Comparison of ENCODE assay signal across 9 cellular contexts in the genomic region with DNA sequence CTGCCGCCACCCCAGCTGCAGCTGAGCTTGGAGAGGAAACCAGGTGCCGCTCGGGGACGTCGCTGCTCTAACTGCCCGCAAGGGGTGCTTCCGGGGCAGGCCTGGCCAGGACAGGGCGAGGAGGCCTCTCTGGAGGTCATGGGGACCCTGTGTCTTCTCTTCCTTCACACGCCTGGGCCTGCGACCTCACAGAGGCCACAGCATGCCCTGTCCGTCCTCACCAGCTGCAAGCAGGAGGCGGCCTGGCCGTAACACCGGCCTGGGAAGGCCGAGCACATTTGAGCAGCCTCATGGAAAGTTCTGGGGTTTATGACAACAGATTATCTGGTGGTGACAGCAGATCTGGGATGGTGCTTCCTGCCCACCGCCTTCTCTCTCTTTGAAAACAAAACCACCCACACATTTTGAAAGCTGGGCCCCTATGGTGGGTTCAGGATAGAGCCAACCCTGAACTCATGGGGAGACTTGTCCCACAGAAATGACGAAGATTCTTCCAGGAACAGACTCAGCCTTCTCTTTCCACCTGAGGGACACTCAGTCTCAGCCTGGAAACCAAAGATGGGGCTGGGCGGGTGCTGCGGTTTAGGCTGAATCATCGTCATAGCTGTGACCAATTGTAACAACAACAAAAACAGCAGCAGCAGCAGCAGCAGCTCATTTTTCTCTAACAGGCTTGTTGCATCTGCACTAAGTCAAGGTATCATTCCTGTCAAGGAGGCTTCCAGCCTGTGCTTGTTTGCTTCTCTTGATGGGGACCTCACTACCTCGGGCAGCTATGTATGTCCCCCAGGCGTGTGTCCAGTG.
DNase-seq lines count a peak whose midpoint lies in the region; ATAC-seq and TF ChIP-seq lines count a peak whose summit lies in the region.
"Had no signal": no experiment of that assay in that cellular context is flagged by ENCODE, and none has a peak within 500 bp of the region (broad histone marks: within the 10 kb centered on the region; RNA-seq: fewer than 3 reads in every experiment).

No MANE protein-coding gene starts in this region.

- TF ChIP-seq CTCF in mucosa of descending colon (IDR thresholded peaks at IDR 0.05) (no peak), sigmoid colon (IDR thresholded peaks at IDR 0.05) (no peak)

- H3K4me3 Mint-ChIP-seq in CD4-positive, CD25-positive, alpha-beta regulatory T cell, result peak overlapping the region; percentile 43 to 69 (median 58)

- DNase-seq in CD4-positive, CD25-positive, alpha-beta regulatory T cell, result peak; percentile 41 to 83 (median 58)
- peak; percentile 67 for DNase-seq in RKO (ENCODE audit: low spot score)
- peak; percentile 44 for DNase-seq in activated effector memory CD4-positive, alpha-beta T cell treated with Interleukin-2 at 50 U/mL for 16 hours
- peak in 1 of 3 donors; percentile 38 for DNase-seq in mucosa of descending colon
- DNase-seq in sigmoid colon, result no peak
- DNase-seq in caudate nucleus (lab: John Stamatoyannopoulos, UW), result no peak
- DNase-seq: NCI-H2029 had no signal

- peaks cover 27% of the 10 kb centered on the region for H3K4me1 ChIP-seq in CD4-positive, CD25-positive, alpha-beta regulatory T cell (ENCODE audit: control insufficient read depth, insufficient read depth, low read length, poor library complexity, severe bottlenecking)
- H3K4me1 ChIP-seq in mucosa of descending colon (ENCODE audit: low read depth) (no peaks in the 10 kb centered on the region), sigmoid colon (peaks cover 0 to 10% (median 0%) of the 10 kb centered on the region in 4 donors)

- peak overlapping the region; percentile 71 for H3K27ac ChIP-seq in CD4-positive, CD25-positive, alpha-beta regulatory T cell (ENCODE audit: insufficient read depth, low read length, poor library complexity, severe bottlenecking)
- H3K27ac ChIP-seq in sigmoid colon (no peak overlapping the region), caudate nucleus (ENCODE audit: low read depth, low read length) (no peak overlapping the region)

- H3K9me3 ChIP-seq in CD4-positive, CD25-positive, alpha-beta regulatory T cell (ENCODE audit: control insufficient read depth in 2 of 2, low read length in 2 of 2), result peaks cover 0 to 3% of the 10 kb centered on the region in 2 experiments
- H3K9me3 ChIP-seq in mucosa of descending colon, result no peaks in the 10 kb centered on the region
- peaks cover 0 to 3% (median 0%) of the 10 kb centered on the region in 4 donors for H3K9me3 ChIP-seq in sigmoid colon

- no peak for TF ChIP-seq EP300 in sigmoid colon (IDR thresholded peaks at IDR 0.05)

- peaks cover 4% of the 10 kb centered on the region for H3K27me3 Mint-ChIP-seq in CD4-positive, CD25-positive, alpha-beta regulatory T cell

- intact Hi-C loops in mucosa of descending colon (cut with DNase I, micrococcal nuclease), result no loop called here
- intact Hi-C loops in sigmoid colon (cut with DNase I), result no loop called here

- ATAC-seq in CD4-positive, CD25-positive, alpha-beta regulatory T cell (ENCODE audit: low read depth in 2 of 2), result peak; percentile 77 to 79
- ATAC-seq in mucosa of descending colon (peak; percentile 37), HG03520 (IDR thresholded peaks at IDR 0.05; ENCODE audit: unreplicated experiment) (no peak), HG03460 (IDR thresholded peaks at IDR 0.05; ENCODE audit: unreplicated experiment) (no peak)

- peaks cover 0 to 4% (median 0%) of the 10 kb centered on the region in 7 donors for H3K9me3 Mint-ChIP-seq in CD4-positive, CD25-positive, alpha-beta regulatory T cell

- no peak for TF ChIP-seq POLR2A in sigmoid colon (IDR thresholded peaks at IDR 0.05)

- H3K27ac Mint-ChIP-seq in CD4-positive, CD25-positive, alpha-beta regulatory T cell, result peak overlapping the region; percentile 95 to 99 (median 95)

- no peak overlapping the region for H3K4me3 ChIP-seq in CD4-positive, CD25-positive, alpha-beta regulatory T cell (ENCODE audit: low read depth, low read length)
- H3K4me3 ChIP-seq in mucosa of descending colon (no peak overlapping the region), sigmoid colon (no peak overlapping the region)

- WGBS in sigmoid colon, 2 donors, result 71 to 77% methylated on average over 22 of the region's 22 CpGs

- H3K36me3 ChIP-seq in CD4-positive, CD25-positive, alpha-beta regulatory T cell (ENCODE audit: control insufficient read depth, insufficient read depth, low read length), result no peaks in the 10 kb centered on the region
- H3K36me3 ChIP-seq in mucosa of descending colon (ENCODE audit: low read depth), result no peaks in the 10 kb centered on the region
- no peaks in the 10 kb centered on the region for H3K36me3 ChIP-seq in sigmoid colon

- peaks cover 3 to 31% (median 10%) of the 10 kb centered on the region in 4 donors for H3K4me1 Mint-ChIP-seq in CD4-positive, CD25-positive, alpha-beta regulatory T cell

- H3K36me3 Mint-ChIP-seq in CD4-positive, CD25-positive, alpha-beta regulatory T cell, result no peaks in the 10 kb centered on the region

- no peaks in the 10 kb centered on the region for H3K27me3 ChIP-seq in CD4-positive, CD25-positive, alpha-beta regulatory T cell (ENCODE audit: control insufficient read depth, insufficient read depth, low read length)
- peaks cover 0 to 48% (median 5%) of the 10 kb centered on the region in 3 donors for H3K27me3 ChIP-seq in sigmoid colon

Comparison
In these comparisons a context has a peak if more than half of its experiments do, and no peak if none do; other contexts are left out.
1. ATAC-seq: peak in CD4-positive, CD25-positive, alpha-beta regulatory T cell (2 of 2) and mucosa of descending colon (single experiment); none in HG03520 (single experiment) and HG03460 (single experiment).
2. DNase-seq: peak in CD4-positive, CD25-positive, alpha-beta regulatory T cell (3 of 3), RKO (single experiment) and activated effector memory CD4-positive, alpha-beta T cell treated with Interleukin-2 at 50 U/mL for 16 hours (single experiment); none in sigmoid colon (single experiment) and caudate nucleus (0 of 61).